Comparison of ENCODE assay signal across 8 cellular contexts in the genomic region with DNA sequence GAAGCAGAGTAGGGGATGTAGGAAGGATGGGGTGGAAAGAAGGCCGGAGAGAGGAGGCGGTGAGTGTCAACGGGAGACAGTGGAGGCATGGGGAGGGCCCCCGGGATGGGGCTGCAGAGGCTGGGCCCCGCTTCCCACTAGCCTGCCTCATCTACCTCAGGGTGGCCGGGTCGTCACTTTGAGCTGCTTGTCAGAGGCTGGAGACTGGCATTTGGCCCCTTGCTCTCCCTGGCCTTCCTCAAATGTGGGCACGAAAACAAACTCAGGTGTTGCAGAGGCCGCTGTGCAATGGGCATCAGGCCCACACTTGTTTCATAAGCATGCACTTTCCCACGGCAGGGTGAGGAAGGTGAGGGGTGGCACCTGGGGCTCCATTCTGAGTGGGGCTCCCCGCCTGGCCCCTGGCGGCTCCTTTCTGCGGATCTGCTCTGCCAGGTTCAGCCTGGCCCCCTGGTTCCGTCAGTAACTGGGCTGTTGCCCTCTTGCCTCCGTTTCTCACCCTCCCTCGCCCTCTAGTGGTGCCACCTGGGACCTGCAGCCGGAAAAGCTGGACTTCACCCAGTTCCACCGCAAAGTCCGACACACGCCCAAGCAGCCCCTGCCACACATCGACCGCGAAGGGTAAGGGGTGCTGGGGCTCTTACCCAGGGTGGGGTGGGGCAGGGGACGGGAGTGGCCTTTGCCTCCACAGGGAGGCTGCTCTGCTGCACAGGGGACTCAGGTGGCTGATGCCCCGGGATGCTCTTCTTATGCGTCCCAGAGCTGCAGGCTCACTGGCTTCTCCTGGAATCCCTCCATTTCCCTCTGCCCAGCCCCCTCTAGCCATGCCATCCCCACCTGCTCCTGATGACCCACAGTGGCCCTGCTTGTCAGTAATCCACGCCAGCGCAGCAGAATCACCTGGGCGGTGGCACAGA.
DNase-seq lines count a peak whose midpoint lies in the region; ATAC-seq, FAIRE-seq and TF ChIP-seq lines count a peak whose summit lies in the region.

No MANE protein-coding gene starts in this region.

- H3K27me3 ChIP-seq in CD8-positive, alpha-beta memory T cell (ENCODE audit: insufficient read depth, low read length, poor library complexity, severe bottlenecking): no peaks in the 10 kb centered on the region
- H3K27me3 ChIP-seq in smooth muscle cell (ENCODE audit: low read depth): no peaks in the 10 kb centered on the region

- peak in 4 of 5 donors; percentile 21 to 61 (median 32) for DNase-seq in CD8-positive, alpha-beta memory T cell
- DNase-seq in HT-29 (ENCODE audit: low spot score): peak; percentile 36
- peak in 2 of 3 donors; percentile 27 to 49 for DNase-seq in T-helper 17 cell
- DNase-seq in astrocyte of the spinal cord (ENCODE audit: low read depth, low spot score): peak; percentile 49
- DNase-seq in iPS-NIHi11 (ENCODE audit: low spot score): peak; percentile 92
- peak; percentile 28 for DNase-seq in smooth muscle cell (lab: John Stamatoyannopoulos, UW; ENCODE audit: unreplicated experiment)
- DNase-seq in RCC 7860 (ENCODE audit: low spot score): no peak

- H3K36me3 ChIP-seq in CD8-positive, alpha-beta memory T cell (ENCODE audit: insufficient read depth, low read length): no peaks in the 10 kb centered on the region
- peaks cover 13% of the 10 kb centered on the region for H3K36me3 ChIP-seq in smooth muscle cell (ENCODE audit: low read depth)

- H3K36me3 Mint-ChIP-seq in CD8-positive, alpha-beta memory T cell: peaks cover 0 to 11% (median 2%) of the 10 kb centered on the region in 3 donors
- peaks cover 3% of the 10 kb centered on the region for H3K36me3 Mint-ChIP-seq in T-helper 17 cell (ENCODE audit: low read depth)

- no peak overlapping the region for H3K9ac ChIP-seq in smooth muscle cell (ENCODE audit: low read depth)

- H3K4me3 Mint-ChIP-seq in CD8-positive, alpha-beta memory T cell: no peak overlapping the region
- no peak overlapping the region for H3K4me3 Mint-ChIP-seq in T-helper 17 cell

- POLR2A ChIA-PET in CD8-positive, alpha-beta memory T cell (lab: Charles Lee): no interaction called here

- no peaks in the 10 kb centered on the region for H3K4me1 ChIP-seq in CD8-positive, alpha-beta memory T cell (ENCODE audit: insufficient read depth, low read length)
- H3K4me1 ChIP-seq in smooth muscle cell (ENCODE audit: low read depth): peaks cover 6% of the 10 kb centered on the region

- H3K27ac Mint-ChIP-seq in CD8-positive, alpha-beta memory T cell: no peak overlapping the region
- no peak overlapping the region for H3K27ac Mint-ChIP-seq in T-helper 17 cell

- H3K4me3 ChIP-seq in CD8-positive, alpha-beta memory T cell (ENCODE audit: low read length): no peak overlapping the region
- no peak overlapping the region for H3K4me3 ChIP-seq in astrocyte of the spinal cord (ENCODE audit: low read depth, low read length)
- H3K4me3 ChIP-seq in smooth muscle cell: no peak overlapping the region

- peaks cover 6 to 15% of the 10 kb centered on the region in 2 donors for H3K27me3 Mint-ChIP-seq in CD8-positive, alpha-beta memory T cell
- H3K27me3 Mint-ChIP-seq in T-helper 17 cell: peaks cover 19% of the 10 kb centered on the region

- H2AFZ ChIP-seq in smooth muscle cell (ENCODE audit: low read depth): no peak overlapping the region

- no peak overlapping the region for H3K27ac ChIP-seq in CD8-positive, alpha-beta memory T cell (ENCODE audit: low read depth, low read length)
- no peak overlapping the region for H3K27ac ChIP-seq in smooth muscle cell (ENCODE audit: low read depth)

- TF ChIP-seq CTCF in astrocyte of the spinal cord (IDR thresholded peaks at IDR 0.05; ENCODE audit: low read depth, low read length) (peak; percentile 93), smooth muscle cell (IDR thresholded peaks at IDR 0.05; ENCODE audit: borderline replicate concordance, insufficient read depth, poor library complexity, severe bottlenecking) (peak; percentile 92)

- H3K4me2 ChIP-seq in smooth muscle cell: no peak overlapping the region

- no peaks in the 10 kb centered on the region for H3F3A ChIP-seq in smooth muscle cell (ENCODE audit: low read depth)

- H3K4me1 Mint-ChIP-seq in CD8-positive, alpha-beta memory T cell: no peaks in the 10 kb centered on the region
- H3K4me1 Mint-ChIP-seq in T-helper 17 cell: peaks cover 8% of the 10 kb centered on the region

- in situ Hi-C loops in astrocyte of the spinal cord (cut with HindIII; ENCODE audit: low sequenced_read_pairs): no loop called here

- H3K79me2 ChIP-seq in smooth muscle cell (ENCODE audit: low read depth): peaks cover 2% of the 10 kb centered on the region

- peaks cover 0 to 6% (median 3%) of the 10 kb centered on the region in 5 donors for H3K9me3 Mint-ChIP-seq in CD8-positive, alpha-beta memory T cell

- H3K9me3 ChIP-seq in CD8-positive, alpha-beta memory T cell (ENCODE audit: low read length): no peaks in the 10 kb centered on the region
- H3K9me3 ChIP-seq in T-helper 17 cell (ENCODE audit: control insufficient read depth, low read length, poor library complexity, severe bottlenecking): no peaks in the 10 kb centered on the region
- no peaks in the 10 kb centered on the region for H3K9me3 ChIP-seq in smooth muscle cell (replicated peaks; ENCODE audit: low read depth)

- 56% methylated on average over 29 of the region's 29 CpGs for WGBS in smooth muscle cell (ENCODE audit: low lambda C conversion rate)

- no peak for FAIRE-seq in RCC 7860 (lab: Jason Lieb, UNC)

- ATAC-seq in T-helper 17 cell: peak; percentile 52
- ATAC-seq in GM21717 (IDR thresholded peaks at IDR 0.05; ENCODE audit: unreplicated experiment): no peak

- peaks cover 65% of the 10 kb centered on the region for H4K20me1 ChIP-seq in smooth muscle cell (ENCODE audit: low read depth)

- CTCF ChIA-PET in CD8-positive, alpha-beta memory T cell (lab: Charles Lee): interaction anchor here (0.7 kb wide), 1 partner anchor 189 kb away, joined by 3 read pairs; no protein-coding TSS in a partner anchor
